8 cellular contexts compared by ENCODE assay signal in the genomic region with DNA sequence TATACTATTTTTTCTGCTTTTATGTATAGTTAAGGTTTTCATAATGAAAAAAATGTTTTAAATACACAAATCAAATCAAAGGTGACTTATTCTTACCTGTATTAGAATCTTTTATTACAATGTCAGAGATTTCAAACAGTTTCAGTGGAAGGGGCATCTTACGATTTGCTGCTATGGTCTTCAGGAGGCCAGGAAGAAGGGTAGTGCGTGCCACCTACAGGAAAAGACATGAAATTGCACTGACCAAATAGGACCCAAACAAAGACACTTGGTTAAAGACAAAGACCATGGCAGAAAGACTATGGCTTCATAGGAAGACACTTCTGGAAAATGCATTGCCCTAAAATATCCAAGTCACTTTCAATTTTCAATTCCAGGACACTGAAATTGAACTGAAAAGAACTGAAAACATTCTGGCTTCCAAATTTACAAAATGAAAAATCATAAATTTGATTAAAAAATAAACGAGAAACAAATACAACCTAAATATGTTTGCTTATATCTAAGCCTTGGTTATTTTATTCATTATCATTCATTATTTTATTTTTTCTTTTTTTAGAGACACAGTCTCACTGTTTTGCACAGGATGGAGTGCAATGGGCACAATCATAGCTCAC. TPM values are rescaled to one million over a fixed set of nuclear protein-coding genes. Genes with fewer than 3 reads are reported as not detected.
A peak's percentile ranks its signal among the peaks of the same experiment; 100 is the strongest.
DNase-seq lines count a peak whose midpoint lies in the region; ATAC-seq, FAIRE-seq and TF ChIP-seq lines count a peak whose summit lies in the region.

No MANE protein-coding gene starts in this region.

- no peaks in the 10 kb centered on the region for H3K27me3 Mint-ChIP-seq in activated T-cell treated with anti-CD3 and anti-CD28 coated beads, Interleukin-2, amount 50 U/mL, for 72 hours (ENCODE audit: low read depth)
- H3K27me3 Mint-ChIP-seq in natural killer cell (ENCODE audit: low read depth in 2 of 2): no peaks in the 10 kb centered on the region

- H3K4me3 Mint-ChIP-seq in activated T-cell treated with anti-CD3 and anti-CD28 coated beads, Interleukin-2, amount 50 U/mL, for 72 hours: no peak overlapping the region
- H3K4me3 Mint-ChIP-seq in natural killer cell: no peak overlapping the region

- ATAC-seq in activated T-cell treated with anti-CD3 and anti-CD28 coated beads, Interleukin-2, amount 50 U/mL, for 72 hours (replicated peaks in 1 of 2): no peak
- ATAC-seq in natural killer cell: peak in 2 of 3 donors; percentile 52 to 68

- TF ChIP-seq CTCF in Peyer's patch (IDR thresholded peaks at IDR 0.05) (peak; percentile 25 to 78 (median 66)), natural killer cell (IDR thresholded peaks at IDR 0.05) (peak; percentile 63)

- no peak for TF ChIP-seq POLR2A in H54 (IDR thresholded peaks at IDR 0.05; ENCODE audit: low read depth, low read length)
- TF ChIP-seq POLR2A in Peyer's patch (IDR thresholded peaks at IDR 0.05): no peak

- no peak overlapping the region for H3K9ac ChIP-seq in Karpas-422 (ENCODE audit: low read length)

- H3K4me3 ChIP-seq in Karpas-422 (ENCODE audit: low read length) (no peak overlapping the region), Peyer's patch (no peak overlapping the region)

- no peaks in the 10 kb centered on the region for H3K9me2 ChIP-seq in Karpas-422 (replicated peaks; ENCODE audit: insufficient read depth, low read length)

- DNase-seq in activated T-cell treated with anti-CD3 and anti-CD28 coated beads, Interleukin-2, amount 50 U/mL, for 72 hours: peak; percentile 7
- DNase-seq in activated T-cell treated with anti-CD3 and anti-CD28 coated beads, Interleukin-2, amount 50 U/mL, for 48 hours: no peak
- DNase-seq in H54 (ENCODE audit: insufficient read length, low spot score) (peak; percentile 15), Karpas-422 (peak; percentile 72), Peyer's patch (no peak), epidermal melanocyte (ENCODE audit: insufficient read length, low spot score) (peak; percentile 75), natural killer cell (no peak), GDM1 (lab: John Stamatoyannopoulos, UW) (no peak)

- H4K20me1 ChIP-seq in Karpas-422 (ENCODE audit: insufficient read depth, low read depth, low read length): no peaks in the 10 kb centered on the region

- H3K4me1 Mint-ChIP-seq in activated T-cell treated with anti-CD3 and anti-CD28 coated beads, Interleukin-2, amount 50 U/mL, for 72 hours (ENCODE audit: low read depth): no peaks in the 10 kb centered on the region
- H3K4me1 Mint-ChIP-seq in natural killer cell: no peaks in the 10 kb centered on the region

- peaks cover 52% of the 10 kb centered on the region for H3K79me2 ChIP-seq in Karpas-422 (ENCODE audit: low read length)

- no peaks in the 10 kb centered on the region for H3K4me1 ChIP-seq in Karpas-422 (ENCODE audit: low read length)
- no peaks in the 10 kb centered on the region for H3K4me1 ChIP-seq in Peyer's patch

- no peak overlapping the region for H3K27ac Mint-ChIP-seq in activated T-cell treated with anti-CD3 and anti-CD28 coated beads, Interleukin-2, amount 50 U/mL, for 72 hours
- H3K27ac Mint-ChIP-seq in natural killer cell: no peak overlapping the region

- H3K9me3 Mint-ChIP-seq in activated T-cell treated with anti-CD3 and anti-CD28 coated beads, Interleukin-2, amount 50 U/mL, for 72 hours: no peaks in the 10 kb centered on the region
- no peaks in the 10 kb centered on the region for H3K9me3 Mint-ChIP-seq in natural killer cell

- H3K9me3 ChIP-seq in Karpas-422 (ENCODE audit: low read length) (no peaks in the 10 kb centered on the region), Peyer's patch (no peaks in the 10 kb centered on the region)

- no peak overlapping the region for H2AFZ ChIP-seq in Karpas-422 (ENCODE audit: low read length)

- H3K27ac ChIP-seq in Karpas-422 (ENCODE audit: low read length): no peak overlapping the region
- H3K27ac ChIP-seq in Peyer's patch: no peak overlapping the region

- peak; percentile 82 for FAIRE-seq in H54 (lab: Jason Lieb, UNC)

- H3K27me3 ChIP-seq in Karpas-422 (ENCODE audit: low read length): no peaks in the 10 kb centered on the region
- H3K27me3 ChIP-seq in Peyer's patch: no peaks in the 10 kb centered on the region

- H3K36me3 Mint-ChIP-seq in activated T-cell treated with anti-CD3 and anti-CD28 coated beads, Interleukin-2, amount 50 U/mL, for 72 hours (ENCODE audit: insufficient read depth in 2 of 2): peaks cover 4 to 17% of the 10 kb centered on the region in 2 donors
- H3K36me3 Mint-ChIP-seq in natural killer cell: peaks cover 16% of the 10 kb centered on the region

- intact Hi-C loops in natural killer cell (cut with micrococcal nuclease): loop anchor here (5.0 kb wide), 1 partner anchor 1927 kb away; no protein-coding TSS in a partner anchor

- H3K36me3 ChIP-seq in Karpas-422 (ENCODE audit: insufficient read depth, low read length): peaks cover 54% of the 10 kb centered on the region
- H3K36me3 ChIP-seq in Peyer's patch: peaks cover 0 to 19% (median 0%) of the 10 kb centered on the region in 3 donors

- H3K4me2 ChIP-seq in Karpas-422 (ENCODE audit: low read depth, low read length, poor library complexity, severe bottlenecking): no peak overlapping the region

RNA-seq across cellular contexts. Expression of gene FARSB, which starts 42.1 kb away (rescaled TPM):
- total RNA-seq in activated T-cell treated with anti-CD3 and anti-CD28 coated beads, Interleukin-2, amount 50 U/mL, for 72 hours: 10 to 100 TPM; 31.5 to 46.3 TPM
- 17.9 and 36.7 TPM in 2 replicates for total RNA-seq in Karpas-422 (2014; rRNA removed; shearing (Covaris generic); ENCODE audit: low replicate concordance)
- total RNA-seq in Peyer's patch (10 to 100 TPM in 3 of 4 donors, 1 to 10 TPM in 1; 8.6 to 14.9 (median 11.7) TPM), natural killer cell (10 to 100 TPM in 1 of 3 donors, 1 to 10 TPM in 2; 8.6 to 10.7 (median 9.7) TPM)

RNA-seq across cellular contexts. Expression of gene MOGAT1, which starts 57.6 kb away (rescaled TPM):
- not detected for total RNA-seq in activated T-cell treated with anti-CD3 and anti-CD28 coated beads, Interleukin-2, amount 50 U/mL, for 72 hours
- not detected in 2 replicates for total RNA-seq in Karpas-422 (2014; rRNA removed; shearing (Covaris generic); ENCODE audit: low replicate concordance)
- total RNA-seq in Peyer's patch: not detected
- total RNA-seq in natural killer cell: not detected

Comparison
In these comparisons a context has a peak if more than half of its experiments do, and no peak if none do; other contexts are left out.
1. DNase-seq: peak in activated T-cell treated with anti-CD3 and anti-CD28 coated beads, Interleukin-2, amount 50 U/mL, for 72 hours (2 of 2), H54 (single experiment), Karpas-422 (single experiment) and epidermal melanocyte (single experiment); none in activated T-cell treated with anti-CD3 and anti-CD28 coated beads, Interleukin-2, amount 50 U/mL, for 48 hours (0 of 2), Peyer's patch (0 of 3), natural killer cell (single experiment) and GDM1 (single experiment).
2. ATAC-seq: peak in natural killer cell (2 of 3); none in activated T-cell treated with anti-CD3 and anti-CD28 coated beads, Interleukin-2, amount 50 U/mL, for 72 hours (0 of 2).